13 cellular contexts compared by ENCODE assay signal in the genomic region with DNA sequence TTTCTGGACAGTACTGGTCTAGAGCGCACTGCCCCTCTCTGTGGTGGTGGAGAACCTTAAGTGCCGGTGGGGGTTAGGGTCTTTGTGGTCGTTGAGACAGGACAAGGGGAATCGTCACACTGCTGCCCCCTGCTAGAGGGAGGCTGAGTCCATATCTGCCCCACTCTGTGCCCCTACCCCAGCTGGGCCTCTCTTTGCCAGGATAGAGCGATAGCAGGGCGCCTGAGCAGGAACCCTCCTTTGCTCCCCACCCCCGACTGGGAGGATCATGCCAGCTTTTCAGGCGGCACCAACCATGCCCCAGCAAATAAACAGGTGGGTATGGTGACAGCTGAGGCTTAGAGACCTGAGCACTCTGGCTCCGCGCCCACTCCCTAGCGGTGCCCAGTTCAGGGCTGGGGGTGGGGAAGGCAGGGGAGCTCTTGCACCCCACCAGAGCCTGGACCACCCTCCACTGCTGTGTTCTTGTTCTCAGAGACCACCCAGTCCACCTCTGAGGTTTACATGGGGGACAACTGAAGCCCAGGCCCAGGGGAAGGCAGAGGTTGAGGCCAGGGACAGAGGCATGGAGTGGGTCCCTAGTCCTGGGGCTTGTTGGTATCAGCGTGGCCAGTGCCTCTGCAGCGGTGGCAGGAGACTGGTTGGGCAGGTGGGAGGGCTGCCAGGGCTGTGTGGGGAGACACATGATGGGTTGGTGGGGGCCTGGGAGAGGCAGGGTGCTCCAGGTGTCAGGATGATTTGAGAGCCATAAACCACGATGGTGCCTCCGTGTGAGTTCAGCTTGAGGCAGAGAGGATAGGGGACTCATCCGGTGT. TPM values are rescaled to one million over a fixed set of nuclear protein-coding genes. Genes with fewer than 3 reads are reported as not detected.
DNase-seq lines count a peak whose midpoint lies in the region; ATAC-seq and TF ChIP-seq lines count a peak whose summit lies in the region.
"Had no signal": no experiment of that assay in that cellular context is flagged by ENCODE, and none has a peak within 500 bp of the region (broad histone marks: within the 10 kb centered on the region; RNA-seq: fewer than 3 reads in every experiment).

No MANE protein-coding gene starts in this region.

- H3K9me3 ChIP-seq in HEK293 (ENCODE audit: control insufficient read depth, insufficient read depth, low read depth, low read length) = no peaks in the 10 kb centered on the region
- no peaks in the 10 kb centered on the region for H3K9me3 ChIP-seq in SJCRH30 (replicated peaks)
- no peaks in the 10 kb centered on the region for H3K9me3 ChIP-seq in spleen
- H3K9me3 ChIP-seq in prostate gland = no peaks in the 10 kb centered on the region
- H3K9me3 ChIP-seq in aorta (ENCODE audit: control insufficient read depth, low read length) = no peaks in the 10 kb centered on the region
- H3K9me3 ChIP-seq: sigmoid colon had no signal

- DNase-seq in SJCRH30 = peak; percentile 53 to 60
- DNase-seq in spleen = no peak
- DNase-seq in prostate gland (ENCODE audit: low spot score) = no peak
- DNase-seq in aorta = no peak
- DNase-seq: activated T-cell treated with anti-CD3 and anti-CD28 coated beads, Interleukin-2, amount 50 U/mL, for 24 hours; CD4-positive, alpha-beta memory T cell; naive thymus-derived CD8-positive, alpha-beta T cell; sigmoid colon had no signal

- H3K27me3 ChIP-seq in SJCRH30 (no peaks in the 10 kb centered on the region), layer of hippocampus (ENCODE audit: control insufficient read depth, insufficient read depth, low read length) (no peaks in the 10 kb centered on the region), spleen (replicated peaks in 1 of 7) (peaks cover 0 to 56% (median 23%) of the 10 kb centered on the region in 7 donors), prostate gland (replicated peaks; ENCODE audit: insufficient read depth) (no peaks in the 10 kb centered on the region), aorta (ENCODE audit: control insufficient read depth in 1 of 2, insufficient read depth in 2 of 2, low read length in 1 of 2) (no peaks in the 10 kb centered on the region)

- TF ChIP-seq POLR2A in spleen (IDR thresholded peaks at IDR 0.05) (no peak), prostate gland (IDR thresholded peaks at IDR 0.05) (no peak)

- CTCF ChIA-PET in HEK293 (lab: Yijun Ruan, JAX) = interaction anchor here (0.6 kb wide), 1 partner anchor 28 kb away, joined by 3 read pairs; no protein-coding TSS in a partner anchor

- no peak for TF ChIP-seq CTCF in HEK293 (tag by site-specific recombination; IDR thresholded peaks at IDR 0.05)
- TF ChIP-seq CTCF in spleen (IDR thresholded peaks at IDR 0.05 in 8 of 11, conservative IDR thresholded peaks at IDR 0.05 in 3 of 11) = no peak
- TF ChIP-seq CTCF in prostate gland (IDR thresholded peaks at IDR 0.05) = no peak

- POLR2A ChIA-PET in HEK293 (lab: Yijun Ruan, JAX) = no interaction called here

- intact Hi-C loops in spleen (cut with DNase I; ENCODE audit: low total_unique reads) (no loop called here), prostate gland (cut with DNase I) (no loop called here), aorta (cut with DNase I) (no loop called here)

- H3K36me3 ChIP-seq in HEK293 (ENCODE audit: control insufficient read depth in 2 of 2, insufficient read depth in 1 of 2, low read length in 2 of 2) (no peaks in the 10 kb centered on the region), SJCRH30 (no peaks in the 10 kb centered on the region), spleen (no peaks in the 10 kb centered on the region), prostate gland (no peaks in the 10 kb centered on the region), aorta (ENCODE audit: control insufficient read depth in 1 of 2, insufficient read depth in 2 of 2, low read length in 1 of 2) (no peaks in the 10 kb centered on the region)
- H3K36me3 ChIP-seq: sigmoid colon had no signal

- H3K4me3 ChIP-seq in HEK293 (ENCODE audit: low read depth, low read length) (no peak overlapping the region), SJCRH30 (peak overlapping the region; percentile 38; the same call in 1 of the 2 replicates), spleen (peak overlapping the region in 5 of 8 donors; percentile 48 to 74 (median 53)), prostate gland (no peak overlapping the region), aorta (ENCODE audit: low read length in 2 of 2) (no peak overlapping the region)

- H3K4me1 ChIP-seq in HEK293 (ENCODE audit: control insufficient read depth, insufficient read depth, low read length) (peaks cover 12% of the 10 kb centered on the region), SJCRH30 (peaks cover 76% of the 10 kb centered on the region), spleen (peaks cover 5 to 69% (median 23%) of the 10 kb centered on the region in 6 donors), prostate gland (replicated peaks) (peaks cover 3% of the 10 kb centered on the region), aorta (ENCODE audit: control insufficient read depth in 1 of 2, insufficient read depth in 2 of 2, low read length in 2 of 2) (no peaks in the 10 kb centered on the region)

- 66 to 74% (median 71%) methylated on average over 16 of the region's 16 CpGs for WGBS in spleen, 5 donors
- WGBS in prostate gland = 65% methylated on average over 13 of the region's 16 CpGs
- 82 to 83% methylated on average over 16 of the region's 16 CpGs for WGBS in aorta, 2 donors

- ATAC-seq in GM21529 (IDR thresholded peaks at IDR 0.05; ENCODE audit: unreplicated experiment) = no peak
- no peak for ATAC-seq in aorta (ENCODE audit: low FRiP score)
- ATAC-seq: activated CD4-positive, CD25-positive, alpha-beta regulatory T cell treated with anti-CD3 and anti-CD28 coated beads, Interleukin-2, amount 50 U/mL, for 24 hours; HepG2; naive thymus-derived CD8-positive, alpha-beta T cell had no signal

- H3K27ac ChIP-seq in HEK293 (ENCODE audit: extremely low read depth, low read depth, low read length) (no peak overlapping the region), SJCRH30 (peak overlapping the region; percentile 4; the same call in 1 of the 2 replicates), layer of hippocampus (ENCODE audit: low read depth, low read length) (peak overlapping the region; percentile 83), spleen (peak overlapping the region in 3 of 8 donors; percentile 24 to 94 (median 86)), prostate gland (no peak overlapping the region), aorta (ENCODE audit: low read depth in 1 of 2, low read length in 2 of 2) (no peak overlapping the region)

TF ChIP-seq in HEK293, 187 proteins besides CTCF, POLR2A, EP300 and RAD21 (continues in another document):
- TF ChIP-seq, protein P1, sequence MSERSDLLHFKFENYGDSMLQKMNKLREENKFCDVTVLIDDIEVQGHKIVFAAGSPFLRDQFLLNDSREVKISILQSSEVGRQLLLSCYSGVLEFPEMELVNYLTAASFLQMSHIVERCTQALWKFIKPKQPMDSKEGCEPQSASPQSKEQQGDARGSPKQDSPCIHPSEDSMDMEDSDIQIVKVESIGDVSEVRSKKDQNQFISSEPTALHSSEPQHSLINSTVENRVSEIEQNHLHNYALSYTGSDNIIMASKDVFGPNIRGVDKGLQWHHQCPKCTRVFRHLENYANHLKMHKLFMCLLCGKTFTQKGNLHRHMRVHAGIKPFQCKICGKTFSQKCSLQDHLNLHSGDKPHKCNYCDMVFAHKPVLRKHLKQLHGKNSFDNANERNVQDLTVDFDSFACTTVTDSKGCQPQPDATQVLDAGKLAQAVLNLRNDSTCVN (tag by site-specific recombination; optimal IDR thresholded peaks at IDR 0.05) = no peak
- TF ChIP-seq ZFP37 (tag by site-specific recombination; IDR thresholded peaks at IDR 0.05) (no peak), ZNF423 (tag by site-specific recombination; IDR thresholded peaks at IDR 0.05) (no peak), ZNF843 (tag by site-specific recombination; IDR thresholded peaks at IDR 0.05) (no peak), GFI1B (tag by site-specific recombination; IDR thresholded peaks at IDR 0.05) (no peak), ZNF366 (tag by site-specific recombination; conservative IDR thresholded peaks at IDR 0.05) (no peak), BCL11B (tag by site-specific recombination; IDR thresholded peaks at IDR 0.05; ENCODE audit: low read depth) (no peak), ZNF544 (tag by site-specific recombination; IDR thresholded peaks at IDR 0.05) (no peak), ZBTB48 (tag by site-specific recombination; IDR thresholded peaks at IDR 0.05) (peak; percentile 55), ZNF223 (tag by site-specific recombination; IDR thresholded peaks at IDR 0.05) (no peak), ZNF600 (tag by site-specific recombination; IDR thresholded peaks at IDR 0.05) (no peak)
- TF ChIP-seq, protein P2, sequence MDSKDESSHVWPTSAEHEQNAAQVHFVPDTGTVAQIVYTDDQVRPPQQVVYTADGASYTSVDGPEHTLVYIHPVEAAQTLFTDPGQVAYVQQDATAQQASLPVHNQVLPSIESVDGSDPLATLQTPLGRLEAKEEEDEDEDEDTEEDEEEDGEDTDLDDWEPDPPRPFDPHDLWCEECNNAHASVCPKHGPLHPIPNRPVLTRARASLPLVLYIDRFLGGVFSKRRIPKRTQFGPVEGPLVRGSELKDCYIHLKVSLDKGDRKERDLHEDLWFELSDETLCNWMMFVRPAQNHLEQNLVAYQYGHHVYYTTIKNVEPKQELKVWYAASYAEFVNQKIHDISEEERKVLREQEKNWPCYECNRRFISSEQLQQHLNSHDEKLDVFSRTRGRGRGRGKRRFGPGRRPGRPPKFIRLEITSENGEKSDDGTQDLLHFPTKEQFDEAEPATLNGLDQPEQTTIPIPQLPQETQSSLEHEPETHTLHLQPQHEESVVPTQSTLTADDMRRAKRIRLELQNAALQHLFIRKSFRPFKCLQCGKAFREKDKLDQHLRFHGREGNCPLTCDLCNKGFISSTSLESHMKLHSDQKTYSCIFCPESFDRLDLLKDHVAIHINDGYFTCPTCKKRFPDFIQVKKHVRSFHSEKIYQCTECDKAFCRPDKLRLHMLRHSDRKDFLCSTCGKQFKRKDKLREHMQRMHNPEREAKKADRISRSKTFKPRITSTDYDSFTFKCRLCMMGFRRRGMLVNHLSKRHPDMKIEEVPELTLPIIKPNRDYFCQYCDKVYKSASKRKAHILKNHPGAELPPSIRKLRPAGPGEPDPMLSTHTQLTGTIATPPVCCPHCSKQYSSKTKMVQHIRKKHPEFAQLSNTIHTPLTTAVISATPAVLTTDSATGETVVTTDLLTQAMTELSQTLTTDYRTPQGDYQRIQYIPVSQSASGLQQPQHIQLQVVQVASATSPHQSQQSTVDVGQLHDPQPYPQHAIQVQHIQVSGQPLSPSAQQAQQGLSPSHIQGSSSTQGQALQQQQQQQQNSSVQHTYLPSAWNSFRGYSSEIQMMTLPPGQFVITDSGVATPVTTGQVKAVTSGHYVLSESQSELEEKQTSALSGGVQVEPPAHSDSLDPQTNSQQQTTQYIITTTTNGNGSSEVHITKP (tag by site-specific recombination; IDR thresholded peaks at IDR 0.05) = peak; percentile 52; the same call in 1 of the 2 replicates

RNA-seq across cellular contexts. Expression of a gene that starts 1.6 kb away (rescaled TPM):
- total RNA-seq in SJCRH30 (2014; rRNA removed; shearing (Covaris generic)) = 4.3 and 4.6 TPM in 2 replicates
- 10 to 100 TPM in 5 of 7 donors, 1 to 10 TPM in 2; 8.7 to 63.6 (median 30.7) TPM for total RNA-seq in spleen
- 1 to 10 TPM in 2 of 3 donors, under 1 TPM in 1; 0.50 to 3.5 (median 3.3) TPM for polyA plus RNA-seq in spleen
- 1 to 10 TPM; 1.1 to 5.0 TPM for total RNA-seq in prostate gland
- 1 to 10 TPM; 1.8 to 2.2 TPM for total RNA-seq in aorta
- 1 to 10 TPM in 1 of 2 donors, under 1 TPM in 1; 0.87 to 2.9 TPM for polyA plus RNA-seq in aorta
- total RNA-seq: HepG2; naive thymus-derived CD8-positive, alpha-beta T cell had no signal
- polyA plus RNA-seq: CD4-positive, alpha-beta memory T cell; HepG2 had no signal

Comparison
In these comparisons a context has a peak if more than half of its experiments do, and no peak if none do; other contexts are left out.
1. H3K27ac ChIP-seq: peak in SJCRH30 (single experiment) and layer of hippocampus (single experiment); none in HEK293 (single experiment), prostate gland (0 of 2) and aorta (0 of 2).
2. H3K4me3 ChIP-seq: peak in SJCRH30 (single experiment) and spleen (5 of 8); none in HEK293 (single experiment), prostate gland (0 of 2) and aorta (0 of 2).
3. DNase-seq: peak in SJCRH30 (2 of 2); none in spleen (single experiment), prostate gland (single experiment) and aorta (0 of 2).